ENCODE assay signal across 17 cellular contexts in genomic region chr11:62201376-62201775, GRCh38. TPM values are rescaled to one million over a fixed set of nuclear protein-coding genes. Genes with fewer than 3 reads are reported as not detected.
"Had no signal": no experiment of that assay in that cellular context is flagged by ENCODE, and none has a peak within 500 bp of the region (broad histone marks: within the 10 kb centered on the region; RNA-seq: fewer than 3 reads in every experiment).

No MANE protein-coding gene starts in this region.

- DNase-seq: activated CD4-positive, alpha-beta memory T cell treated with anti-CD3 and anti-CD28 coated beads, Interleukin-2, amount 10 ng/mL, durations not matched to agents 7 days and 5 days; activated gamma-delta T cell; activated T-cell treated with anti-CD3 and anti-CD28 coated beads, Interleukin-2, amount 50 U/mL, for 48 hours; endodermal cell; immature natural killer cell; left colon; naive thymus-derived CD8-positive, alpha-beta T cell; nucleus accumbens; right cardiac atrium; tibial artery had no signal

- H3K4me3 ChIP-seq: lung, tibial artery had no signal

RNA-seq across cellular contexts. Expression of gene SCGB2A1, which starts 7.1 kb away (rescaled TPM):
- total RNA-seq: activated CD4-positive, alpha-beta memory T cell treated with anti-CD3 and anti-CD28 coated beads, Interleukin-2, amount 10 ng/mL, durations not matched to agents 7 days and 5 days; chondrocyte; dermis microvascular lymphatic vessel endothelial cell; endodermal cell; esophagus mucosa; fibroblast of villous mesenchyme; mononuclear cell; naive thymus-derived CD8-positive, alpha-beta T cell; posterior vena cava; right cardiac atrium had no signal

RNA-seq across cellular contexts. Expression of gene SCGB1D1, which starts 11.4 kb away (rescaled TPM):
- total RNA-seq: activated CD4-positive, alpha-beta memory T cell treated with anti-CD3 and anti-CD28 coated beads, Interleukin-2, amount 10 ng/mL, durations not matched to agents 7 days and 5 days; chondrocyte; dermis microvascular lymphatic vessel endothelial cell; endodermal cell; esophagus mucosa; fibroblast of villous mesenchyme; left colon; lung; mononuclear cell; naive thymus-derived CD8-positive, alpha-beta T cell; posterior vena cava; right cardiac atrium had no signal

RNA-seq across cellular contexts. Expression of gene SCGB1D2, which starts 40.7 kb away (rescaled TPM):
- total RNA-seq: activated CD4-positive, alpha-beta memory T cell treated with anti-CD3 and anti-CD28 coated beads, Interleukin-2, amount 10 ng/mL, durations not matched to agents 7 days and 5 days; chondrocyte; dermis microvascular lymphatic vessel endothelial cell; endodermal cell; fibroblast of villous mesenchyme; left colon; lung; mononuclear cell; naive thymus-derived CD8-positive, alpha-beta T cell; posterior vena cava had no signal
